16 cellular contexts compared by ENCODE assay signal in genomic region chr14:84807673-84808072, GRCh38.
DNase-seq lines count a peak whose midpoint lies in the region; ATAC-seq and TF ChIP-seq lines count a peak whose summit lies in the region.
"Had no signal": no experiment of that assay in that cellular context is flagged by ENCODE, and none has a peak within 500 bp of the region (broad histone marks: within the 10 kb centered on the region; RNA-seq: fewer than 3 reads in every experiment).

No MANE protein-coding gene starts in this region.

- peak overlapping the region in 1 of 2 donors; percentile 56 for H3K27ac ChIP-seq in right atrium auricular region
- H3K27ac ChIP-seq: C4-2B had no signal

- no peak overlapping the region for H3K4me3 ChIP-seq in right atrium auricular region
- H3K4me3 ChIP-seq: GM12878 had no signal

- H3K27me3 ChIP-seq in right atrium auricular region = no peaks in the 10 kb centered on the region

- no peak for DNase-seq in left cardiac atrium
- no peak for DNase-seq in right atrium auricular region (ENCODE audit: low spot score)
- no peak for DNase-seq in left ventricle myocardium superior
- no peak for DNase-seq in sciatic nerve (ENCODE audit: low spot score)
- no peak for DNase-seq in DMS153 treated with DMSO at 0.1 percent for 48 hours (lab: John Stamatoyannopoulos, UW; ENCODE audit: unreplicated experiment)
- DNase-seq: ACHN; Caco-2; CD4-positive, alpha-beta T cell; DMS53; DND-41; EL; H9 had no signal

- H3K4me1 ChIP-seq in right atrium auricular region = peaks cover 0 to 26% of the 10 kb centered on the region in 2 donors
- H3K4me1 ChIP-seq: Caco-2 had no signal

- H3K9me3 ChIP-seq in right atrium auricular region = no peaks in the 10 kb centered on the region
- H3K9me3 ChIP-seq: Caco-2 had no signal

- no peaks in the 10 kb centered on the region for H3K36me3 ChIP-seq in right atrium auricular region

- peak; percentile 70 to 79 for ATAC-seq in left cardiac atrium
- ATAC-seq in left ventricle myocardium superior = peak; percentile 70
- peak; percentile 70 for ATAC-seq in sciatic nerve
- ATAC-seq in HG03045 (IDR thresholded peaks at IDR 0.05; ENCODE audit: unreplicated experiment) = no peak
- ATAC-seq in HG02588 (IDR thresholded peaks at IDR 0.05; ENCODE audit: unreplicated experiment) = no peak
- ATAC-seq: GM12878 had no signal

- intact Hi-C loops in left cardiac atrium (cut with DNase I) = no loop called here
- intact Hi-C loops in left ventricle myocardium superior (cut with micrococcal nuclease) = no loop called here
- intact Hi-C loops in sciatic nerve (cut with DNase I) = no loop called here

- TF ChIP-seq CTCF in right atrium auricular region (IDR thresholded peaks at IDR 0.05) = no peak

Comparison
In these comparisons a context has a peak if more than half of its experiments do, and no peak if none do; other contexts are left out.
1. ATAC-seq: peak in left cardiac atrium (2 of 2), left ventricle myocardium superior (single experiment) and sciatic nerve (single experiment); none in HG03045 (single experiment) and HG02588 (single experiment).